ENCODE assay signal across 8 cellular contexts in the genomic region with DNA sequence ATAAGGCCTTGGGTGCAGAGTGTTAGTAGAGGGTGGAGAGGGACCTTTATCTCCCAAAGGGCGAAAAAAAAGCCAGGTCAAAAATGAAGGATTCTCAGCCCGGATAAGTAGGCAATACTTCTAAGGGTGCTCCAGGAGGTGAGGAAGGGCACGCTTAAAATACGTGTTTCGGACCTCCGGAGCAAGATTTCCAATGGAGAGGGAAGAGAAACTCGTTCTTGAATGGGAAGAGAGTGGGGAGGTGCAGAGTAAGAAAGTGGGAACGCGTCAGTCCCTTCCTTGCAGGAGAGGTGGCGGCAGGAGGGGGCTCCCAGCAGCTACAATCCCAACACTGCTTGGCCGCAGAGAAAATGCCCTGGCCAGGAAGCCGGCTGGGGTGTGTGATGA. TPM values are rescaled to one million over a fixed set of nuclear protein-coding genes. Genes with fewer than 3 reads are reported as not detected.
DNase-seq lines count a peak whose midpoint lies in the region; ATAC-seq lines count a peak whose summit lies in the region.

No MANE protein-coding gene starts in this region.

- H3K27ac ChIP-seq in skeletal muscle tissue (ENCODE audit: low read depth, low read length), result peak overlapping the region; percentile 79

- POLR2A ChIA-PET in activated CD4-positive, alpha-beta T cell treated with anti-CD3 and anti-CD28 coated beads, Interleukin-2, amount 10 ng/mL, durations not matched to agents 7 days and 5 days (lab: Charles Lee), result no interaction called here

- H3K9me3 Mint-ChIP-seq in activated CD4-positive, alpha-beta T cell treated with anti-CD3 and anti-CD28 coated beads, Interleukin-2, amount 10 ng/mL, durations not matched to agents 7 days and 5 days, result no peaks in the 10 kb centered on the region
- H3K9me3 Mint-ChIP-seq in T-helper 2 cell treated with Interferon-gamma antibody and Interleukin-4, amounts not matched to agents 5 μg/mL and 100 μg/mL, for 36 hours, result no peaks in the 10 kb centered on the region

- peak overlapping the region; percentile 95 for H3K27ac Mint-ChIP-seq in activated CD4-positive, alpha-beta T cell treated with anti-CD3 and anti-CD28 coated beads, Interleukin-2, amount 10 ng/mL, durations not matched to agents 7 days and 5 days
- H3K27ac Mint-ChIP-seq in T-helper 2 cell treated with Interferon-gamma antibody and Interleukin-4, amounts not matched to agents 5 μg/mL and 100 μg/mL, for 36 hours, result peak overlapping the region; percentile 90

- CTCF ChIA-PET in activated CD4-positive, alpha-beta T cell treated with anti-CD3 and anti-CD28 coated beads, Interleukin-2, amount 10 ng/mL, durations not matched to agents 7 days and 5 days (lab: Charles Lee), result interaction anchor here (1.0 to 2.3 kb wide), 2 partner anchors 22 to 185 kb away, joined by 3 to 5 read pairs; no protein-coding TSS in a partner anchor

- peak overlapping the region; percentile 91 to 95 (median 92) for H3K9ac ChIP-seq in skeletal muscle tissue (ENCODE audit: low read depth in 1 of 3, low read length in 3 of 3)

- ATAC-seq in left ventricle myocardium superior, result peak; percentile 19
- no peak for ATAC-seq in HG02759 (IDR thresholded peaks at IDR 0.05; ENCODE audit: unreplicated experiment)

- H3K4me3 ChIP-seq in skeletal muscle tissue (ENCODE audit: low read length in 3 of 3), result peak overlapping the region; percentile 86 to 96 (median 92)

- no peaks in the 10 kb centered on the region for H3K27me3 Mint-ChIP-seq in activated CD4-positive, alpha-beta T cell treated with anti-CD3 and anti-CD28 coated beads, Interleukin-2, amount 10 ng/mL, durations not matched to agents 7 days and 5 days
- no peaks in the 10 kb centered on the region for H3K27me3 Mint-ChIP-seq in T-helper 2 cell treated with Interferon-gamma antibody and Interleukin-4, amounts not matched to agents 5 μg/mL and 100 μg/mL, for 36 hours (ENCODE audit: low read depth)

- no peaks in the 10 kb centered on the region for H3K9me3 ChIP-seq in skeletal muscle tissue (ENCODE audit: control insufficient read depth in 3 of 3, low read length in 3 of 3)

- H3K4me1 Mint-ChIP-seq in activated CD4-positive, alpha-beta T cell treated with anti-CD3 and anti-CD28 coated beads, Interleukin-2, amount 10 ng/mL, durations not matched to agents 7 days and 5 days, result peaks cover 43% of the 10 kb centered on the region
- H3K4me1 Mint-ChIP-seq in T-helper 2 cell treated with Interferon-gamma antibody and Interleukin-4, amounts not matched to agents 5 μg/mL and 100 μg/mL, for 36 hours (ENCODE audit: low read depth), result peaks cover 39% of the 10 kb centered on the region

- H3K4me3 Mint-ChIP-seq in activated CD4-positive, alpha-beta T cell treated with anti-CD3 and anti-CD28 coated beads, Interleukin-2, amount 10 ng/mL, durations not matched to agents 7 days and 5 days, result peak overlapping the region; percentile 91
- H3K4me3 Mint-ChIP-seq in T-helper 2 cell treated with Interferon-gamma antibody and Interleukin-4, amounts not matched to agents 5 μg/mL and 100 μg/mL, for 36 hours, result peak overlapping the region; percentile 98

- no peaks in the 10 kb centered on the region for H3K27me3 ChIP-seq in skeletal muscle tissue (ENCODE audit: control insufficient read depth in 3 of 3, insufficient read depth in 3 of 3, low read length in 3 of 3)

- intact Hi-C loops in left ventricle myocardium superior (cut with micrococcal nuclease), result loop anchor here (10.0 kb wide), 1 partner anchor 104 kb away; a partner anchor contains a TSS

- peaks cover 24 to 28% (median 26%) of the 10 kb centered on the region in 3 donors for H3K4me1 ChIP-seq in skeletal muscle tissue (ENCODE audit: control insufficient read depth in 3 of 3, insufficient read depth in 3 of 3, low read length in 3 of 3)

- H3K36me3 ChIP-seq in skeletal muscle tissue (ENCODE audit: control insufficient read depth in 3 of 3, insufficient read depth in 3 of 3, low read length in 3 of 3), result peaks cover 3 to 13% (median 5%) of the 10 kb centered on the region in 3 donors

- DNase-seq in activated CD4-positive, alpha-beta T cell treated with anti-CD3 and anti-CD28 coated beads, Interleukin-2, amount 10 ng/mL, durations not matched to agents 7 days and 5 days, result no peak
- no peak for DNase-seq in activated CD4-positive, alpha-beta T cell treated with anti-CD3 and anti-CD28 coated beads, Interleukin-2, amount 50 U/mL, for 48 hours
- DNase-seq in T-helper 2 cell treated with Interferon-gamma antibody and Interleukin-4, amounts not matched to agents 5 μg/mL and 100 μg/mL, for 36 hours (ENCODE audit: low spot score), result no peak
- DNase-seq in left ventricle myocardium superior (no peak), cortex of kidney (lab: John Stamatoyannopoulos, UW) (no peak), glomerular visceral epithelial cell (ENCODE audit: extremely low spot score) (no peak)

- H3K36me3 Mint-ChIP-seq in activated CD4-positive, alpha-beta T cell treated with anti-CD3 and anti-CD28 coated beads, Interleukin-2, amount 10 ng/mL, durations not matched to agents 7 days and 5 days (ENCODE audit: low read depth), result peaks cover 39% of the 10 kb centered on the region
- peaks cover 32% of the 10 kb centered on the region for H3K36me3 Mint-ChIP-seq in T-helper 2 cell treated with Interferon-gamma antibody and Interleukin-4, amounts not matched to agents 5 μg/mL and 100 μg/mL, for 36 hours (ENCODE audit: low read depth)

RNA-seq across cellular contexts. Expression of a gene that starts 0.6 kb away (rescaled TPM):
- 100 to 1,000 TPM in 1 of 2 experiments, 10 to 100 TPM in 1; 88.1 to 103 TPM for total RNA-seq in activated CD4-positive, alpha-beta T cell treated with anti-CD3 and anti-CD28 coated beads, Interleukin-2, amount 10 ng/mL, durations not matched to agents 7 days and 5 days
- 55.3 TPM for total RNA-seq in left ventricle myocardium superior
- total RNA-seq in skeletal muscle tissue, result 50.6 TPM

RNA-seq across cellular contexts. Expression of a gene that starts 46.7 kb away (rescaled TPM):
- not detected for total RNA-seq in activated CD4-positive, alpha-beta T cell treated with anti-CD3 and anti-CD28 coated beads, Interleukin-2, amount 10 ng/mL, durations not matched to agents 7 days and 5 days
- total RNA-seq in left ventricle myocardium superior (not detected), skeletal muscle tissue (not detected)

RNA-seq across cellular contexts. Expression of a gene that starts 50.2 kb away (rescaled TPM):
- total RNA-seq in activated CD4-positive, alpha-beta T cell treated with anti-CD3 and anti-CD28 coated beads, Interleukin-2, amount 10 ng/mL, durations not matched to agents 7 days and 5 days, result 10 to 100 TPM; 49.0 to 50.6 TPM
- total RNA-seq in left ventricle myocardium superior (216 TPM), skeletal muscle tissue (50.1 TPM)
